2 cellular contexts compared by ENCODE assay signal in genomic region chr5:96662725-96663513, GRCh38.
TF ChIP-seq lines count a peak whose summit lies in the region.

No MANE protein-coding gene starts in this region.

TF ChIP-seq in IMR-90, 13 proteins besides CTCF, POLR2A, EP300 and RAD21 (continued from another document):
- TF ChIP-seq BHLHE40 (IDR thresholded peaks at IDR 0.05; ENCODE audit: low read depth, low read length), result peak; percentile 11; the same call in 1 of the 2 replicates
TF ChIP-seq in IMR-90: peak in this region for 2.

TF ChIP-seq in neural cell, 6 proteins besides CTCF, POLR2A, EP300 and RAD21 (continued from another document):
- TF ChIP-seq REST (IDR thresholded peaks at IDR 0.05; ENCODE audit: borderline replicate concordance) (peak; percentile 62), SMC3 (conservative IDR thresholded peaks at IDR 0.05; ENCODE audit: poor library complexity) (peak; percentile 38), MXI1 (conservative IDR thresholded peaks at IDR 0.05; ENCODE audit: poor library complexity, severe bottlenecking) (peak; percentile 79), TAF1 (IDR thresholded peaks at IDR 0.05; ENCODE audit: low read depth) (no peak), EZH2 (IDR thresholded peaks at IDR 0.05; ENCODE audit: borderline replicate concordance, insufficient read depth, low read length, poor library complexity, severe bottlenecking) (no peak)
